In the genomic region with DNA sequence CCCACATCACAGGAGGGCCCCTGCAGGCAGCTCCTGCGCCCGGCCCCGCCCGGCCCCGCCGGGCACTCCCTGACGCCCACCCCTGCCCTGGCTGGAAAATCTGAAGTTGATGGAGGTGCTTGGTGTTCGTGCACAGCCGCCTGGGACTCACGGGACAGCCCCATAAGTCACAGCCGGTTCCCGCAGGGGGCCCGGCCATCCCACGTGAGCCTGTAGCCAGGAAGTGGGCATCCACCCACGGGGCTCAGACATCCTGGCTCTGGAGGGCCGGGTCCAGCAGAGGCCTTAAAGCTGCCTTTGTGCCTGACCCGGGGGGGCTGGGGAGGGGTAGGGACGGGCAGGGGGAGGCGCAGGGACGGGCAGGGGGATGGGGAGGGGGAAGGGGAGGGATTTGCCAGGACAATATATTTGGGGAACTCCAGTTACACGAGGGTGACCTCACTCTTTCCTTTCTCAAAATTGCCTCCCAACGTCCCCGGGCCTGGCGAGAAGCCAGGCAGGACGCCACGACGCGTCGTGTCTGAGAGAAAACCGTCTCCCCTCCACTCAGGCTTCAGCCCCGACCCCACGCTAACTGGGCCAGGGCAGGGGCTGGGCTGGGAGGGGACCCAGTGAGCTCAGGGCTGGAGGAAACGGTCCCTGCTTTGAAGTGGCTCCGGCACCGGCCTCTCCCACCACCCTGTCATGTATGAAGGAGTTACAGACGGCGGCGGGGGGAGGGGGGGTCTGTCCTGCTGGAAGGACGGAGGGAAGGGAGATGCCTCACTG, we compare ENCODE assay signal across 8 cellular contexts.
DNase-seq lines count a peak whose midpoint lies in the region; ATAC-seq, FAIRE-seq and TF ChIP-seq lines count a peak whose summit lies in the region.

No MANE protein-coding gene starts in this region.

- H3K27ac ChIP-seq in duodenal mucosa (ENCODE audit: low read depth, low read length) (peak overlapping the region; percentile 32), skeletal muscle tissue (ENCODE audit: low read depth, low read length) (peak overlapping the region; percentile 95)

- no peaks in the 10 kb centered on the region for H3K27me3 ChIP-seq in duodenal mucosa (ENCODE audit: control insufficient read depth in 1 of 2, insufficient read depth in 2 of 2, low read length in 2 of 2)
- H3K27me3 ChIP-seq in skeletal muscle tissue (ENCODE audit: control insufficient read depth in 3 of 3, insufficient read depth in 3 of 3, low read length in 3 of 3), result peaks cover 0 to 3% (median 0%) of the 10 kb centered on the region in 3 donors

- H3K9ac ChIP-seq in duodenal mucosa (ENCODE audit: low read depth in 1 of 2, low read length in 2 of 2) (peak overlapping the region; percentile 26 to 38), skeletal muscle tissue (ENCODE audit: low read depth in 1 of 3, low read length in 3 of 3) (peak overlapping the region in 1 of 3 donors; percentile 25)

- ATAC-seq in HG03025 (IDR thresholded peaks at IDR 0.05; ENCODE audit: low FRiP score, unreplicated experiment), result peak; percentile 32

- TF ChIP-seq POLR2A in GM12892 (IDR thresholded peaks at IDR 0.05; ENCODE audit: low read depth, low read length), result no peak; the same call in 1 of the 2 replicates

- H3K9me3 ChIP-seq in duodenal mucosa (ENCODE audit: control insufficient read depth in 1 of 2, low read length in 2 of 2) (no peaks in the 10 kb centered on the region), skeletal muscle tissue (ENCODE audit: control insufficient read depth in 3 of 3, low read length in 3 of 3) (no peaks in the 10 kb centered on the region)

- peaks cover 12 to 19% of the 10 kb centered on the region in 2 donors for H3K4me1 ChIP-seq in duodenal mucosa (ENCODE audit: control insufficient read depth in 1 of 2, insufficient read depth in 2 of 2, low read length in 2 of 2)
- peaks cover 19 to 42% (median 26%) of the 10 kb centered on the region in 3 donors for H3K4me1 ChIP-seq in skeletal muscle tissue (ENCODE audit: control insufficient read depth in 3 of 3, insufficient read depth in 3 of 3, low read length in 3 of 3)

- FAIRE-seq in GM12892 (lab: Jason Lieb, UNC), result peak; percentile 93

- DNase-seq in GM12892 (ENCODE audit: insufficient read length), result peak; percentile 63
- DNase-seq in activated CD4-positive, alpha-beta T cell treated with anti-CD3 and anti-CD28 coated beads, Interleukin-2, amount 50 U/mL, for 1 hour, result peak; percentile 77
- DNase-seq in SIG-M5 treated with dmso at 0.1 percent for 504 hours (lab: John Stamatoyannopoulos, UW; ENCODE audit: unreplicated experiment), result no peak
- no peak for DNase-seq in DMS153 treated with DMSO at 0.1 percent for 48 hours (lab: John Stamatoyannopoulos, UW; ENCODE audit: unreplicated experiment)
- no peak for DNase-seq in NCI-H2171 (lab: John Stamatoyannopoulos, UW)

- peaks cover 0 to 9% of the 10 kb centered on the region in 2 donors for H3K36me3 ChIP-seq in duodenal mucosa (ENCODE audit: control insufficient read depth in 1 of 2, insufficient read depth in 2 of 2, low read length in 2 of 2)
- H3K36me3 ChIP-seq in skeletal muscle tissue (ENCODE audit: control insufficient read depth in 3 of 3, insufficient read depth in 3 of 3, low read length in 3 of 3), result no peaks in the 10 kb centered on the region

- peak overlapping the region in 1 of 2 donors; percentile 10 for H3K4me3 ChIP-seq in duodenal mucosa (ENCODE audit: low read depth in 1 of 2, low read length in 2 of 2)
- no peak overlapping the region for H3K4me3 ChIP-seq in skeletal muscle tissue (ENCODE audit: low read length in 3 of 3)

Comparison
In these comparisons a context has a peak if more than half of its experiments do, and no peak if none do; other contexts are left out.
1. DNase-seq: peak in GM12892 (single experiment) and activated CD4-positive, alpha-beta T cell treated with anti-CD3 and anti-CD28 coated beads, Interleukin-2, amount 50 U/mL, for 1 hour (single experiment); none in SIG-M5 treated with dmso at 0.1 percent for 504 hours (single experiment), DMS153 treated with DMSO at 0.1 percent for 48 hours (single experiment) and NCI-H2171 (single experiment).